ENCODE assay signal across 1 cellular context in the genomic region with DNA sequence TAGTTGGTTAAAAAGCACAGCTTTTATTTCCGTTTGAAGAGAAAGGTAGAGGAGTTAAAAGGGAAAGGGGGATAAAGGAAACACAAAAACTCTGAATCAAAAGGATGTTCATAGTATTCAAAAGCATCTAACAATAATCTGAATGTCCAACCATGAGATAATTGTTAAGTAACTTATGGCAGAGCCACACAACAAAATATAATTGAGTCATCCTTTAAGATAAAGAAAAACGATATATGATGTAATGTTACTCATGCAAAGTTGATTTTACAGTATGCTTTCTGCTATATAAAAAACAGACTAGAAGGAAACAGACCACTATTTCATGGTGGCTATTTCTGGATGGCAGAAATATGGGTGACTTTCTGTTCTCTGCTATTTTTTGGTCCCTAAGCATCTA.
TF ChIP-seq lines count a peak whose summit lies in the region.

No MANE protein-coding gene starts in this region.

TF ChIP-seq in IMR-90, 13 proteins besides CTCF, POLR2A, EP300 and RAD21:
- peak; percentile 71 for TF ChIP-seq CEBPB (IDR thresholded peaks at IDR 0.05; ENCODE audit: low read depth, low read length)
- TF ChIP-seq MAZ (IDR thresholded peaks at IDR 0.05; ENCODE audit: borderline replicate concordance, low read depth, low read length) = no peak
